ENCODE assay signal across 9 cellular contexts in the genomic region with DNA sequence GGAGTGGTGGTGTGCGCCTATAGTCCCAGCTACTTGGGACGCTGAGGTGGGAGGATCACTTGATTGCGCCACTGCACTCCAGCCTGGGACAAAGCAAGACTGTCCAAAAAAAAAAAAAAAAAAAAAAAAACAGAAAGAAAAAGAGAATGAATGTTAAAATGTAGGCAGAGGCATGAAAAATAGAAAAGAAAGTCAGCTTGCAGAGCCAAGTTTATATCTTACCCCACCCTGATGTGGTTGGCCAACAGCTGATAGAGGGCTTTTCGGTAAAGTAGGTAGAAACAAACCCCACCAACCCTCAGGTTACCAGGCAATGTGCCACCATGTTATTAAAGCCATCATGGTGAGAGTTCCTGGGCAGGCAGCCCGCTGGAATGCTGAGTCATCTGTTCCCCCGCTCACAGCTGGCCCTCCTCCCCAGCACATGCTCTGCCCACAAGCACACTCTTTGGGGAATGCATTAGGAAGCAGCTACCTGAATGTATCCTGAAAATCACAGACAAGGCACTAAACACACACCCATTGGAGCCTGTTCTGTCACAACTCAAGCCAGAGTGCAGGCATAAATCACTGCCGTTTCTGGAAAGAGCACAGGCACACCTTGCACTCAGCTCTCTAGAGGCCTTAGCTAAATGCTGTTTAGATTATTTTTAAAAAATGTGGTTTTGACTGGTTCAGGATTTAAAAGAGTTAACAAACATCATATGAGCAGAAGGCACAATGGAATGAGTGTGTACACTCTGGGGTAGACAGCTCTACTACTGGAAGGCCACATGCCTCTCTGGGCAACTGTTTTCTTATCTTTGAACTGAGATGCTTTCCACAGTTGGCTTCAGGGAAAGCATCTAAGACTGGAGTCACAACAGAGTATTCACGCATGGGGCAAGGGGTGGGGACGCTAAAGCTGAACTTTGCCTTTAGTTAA.
A peak's percentile ranks its signal among the peaks of the same experiment; 100 is the strongest.
DNase-seq lines count a peak whose midpoint lies in the region; ATAC-seq, FAIRE-seq and TF ChIP-seq lines count a peak whose summit lies in the region.
"Had no signal": no experiment of that assay in that cellular context is flagged by ENCODE, and none has a peak within 500 bp of the region (broad histone marks: within the 10 kb centered on the region; RNA-seq: fewer than 3 reads in every experiment).

No MANE protein-coding gene starts in this region.

- H4K20me1 ChIP-seq in OCI-LY3 (ENCODE audit: insufficient read depth, low read length) (no peaks in the 10 kb centered on the region), HepG2 (ENCODE audit: insufficient read depth, low read length) (no peaks in the 10 kb centered on the region)

- H3K27me3 ChIP-seq in OCI-LY3 (ENCODE audit: low read depth, low read length) (no peaks in the 10 kb centered on the region), HepG2 (ENCODE audit: control insufficient read depth in 1 of 2, insufficient read depth in 2 of 2, low read length in 2 of 2) (no peaks in the 10 kb centered on the region), tibial artery (no peaks in the 10 kb centered on the region)

- TF ChIP-seq POLR2A in A549 (IDR thresholded peaks at IDR 0.05; ENCODE audit: low read length) = no peak
- TF ChIP-seq POLR2A in HepG2 (IDR thresholded peaks at IDR 0.05; ENCODE audit: insufficient read depth in 1 of 2, low read depth in 2 of 2, low read length in 2 of 2) = 0 out of 4 replicates have a peak, but pooled peaks of 1 of the 2 experiments have one; percentile 22

- TF ChIP-seq EP300 in A549 (IDR thresholded peaks at IDR 0.05) (peak; percentile 14 to 47; a peak in 1 of 5 replicates), HepG2 (IDR thresholded peaks at IDR 0.05; ENCODE audit: low read depth in 2 of 2, low read length in 2 of 2) (peak in 1 of 2 experiments; percentile 70; a peak in 2 of 4 replicates), HepG2 (CRISPR knock-in tag; IDR thresholded peaks at IDR 0.05; ENCODE audit: borderline replicate concordance) (peak; percentile 82)

- peak; percentile 78 to 95 for DNase-seq in A549 (ENCODE audit: low read depth in 1 of 2, low spot score in 1 of 2)
- DNase-seq in HEK293T (ENCODE audit: extremely low spot score) = peak; percentile 38
- DNase-seq in dermis microvascular lymphatic vessel endothelial cell (ENCODE audit: low read depth in 2 of 2) = peak; percentile 68 to 86
- DNase-seq in HepG2 (ENCODE audit: low spot score) = peak; percentile 92
- peak; percentile 90 to 95 for DNase-seq in tibial artery
- DNase-seq: activated naive CD8-positive, alpha-beta T cell treated with anti-CD3 and anti-CD28 coated beads, Interleukin-2, amount 10 ng/mL, durations not matched to agents 7 days and 5 days had no signal

- POLR2A ChIA-PET in A549 (lab: Yijun Ruan, JAX) (interaction anchor here (0.7 to 1.9 kb wide), 6 partner anchors 9 to 200 kb away, joined by 3 to 10 read pairs (median 6); no protein-coding TSS in a partner anchor), HEK293T (lab: Yijun Ruan, JAX) (no interaction called here), HepG2 (lab: Yijun Ruan, JAX) (interaction anchor here (0.8 to 4.1 kb wide), 14 partner anchors 9 to 582 kb away, joined by 3 to 36 read pairs (median 4); partner anchors contain the start of gene ERCC4)

- H3K27ac ChIP-seq in A549 (peak overlapping the region; percentile 94 to 95), OCI-LY3 (ENCODE audit: low read length) (no peak overlapping the region), HepG2 (ENCODE audit: extremely low read length, insufficient read depth, low read length) (peak overlapping the region; percentile 75), tibial artery (peak overlapping the region; percentile 76 to 77)

- BruUV-seq in HepG2 (replicated peaks; lab: Mats Ljungman, UMichigan) = TSS peak; percentile 84

- H3K4me3 ChIP-seq in A549 (no peak overlapping the region), OCI-LY3 (ENCODE audit: low read length) (no peak overlapping the region), HepG2 (replicated peaks in 1 of 3; ENCODE audit: insufficient read depth in 1 of 3, low read depth in 2 of 3, low read length in 3 of 3) (peak overlapping the region in 2 of 3 experiments; percentile 6 to 40; a peak in 2 of 6 replicates), tibial artery (no peak overlapping the region)

- TF ChIP-seq RAD21 in A549 (conservative IDR thresholded peaks at IDR 0.05 in 1 of 2, IDR thresholded peaks at IDR 0.05 in 1 of 2) = no peak
- peak; percentile 16; the same call in 1 of the 2 replicates for TF ChIP-seq RAD21 in HepG2 (CRISPR knock-in tag; IDR thresholded peaks at IDR 0.05)

- peaks cover 8% of the 10 kb centered on the region for H3K36me3 ChIP-seq in OCI-LY3 (replicated peaks; ENCODE audit: low read depth, low read length)
- no peaks in the 10 kb centered on the region for H3K36me3 ChIP-seq in HepG2 (replicated peaks in 1 of 2; ENCODE audit: control insufficient read depth in 1 of 2, insufficient read depth in 2 of 2, low read length in 2 of 2)
- H3K36me3 ChIP-seq in tibial artery = no peaks in the 10 kb centered on the region

- WGBS in A549 (ENCODE audit: missing lambda C conversion rate) = 19% methylated on average over 9 of the region's 9 CpGs
- WGBS in HepG2 (ENCODE audit: low lambda C conversion rate) = 27% methylated on average over 9 of the region's 9 CpGs

- H3K4me2 ChIP-seq in A549 (peak overlapping the region; percentile 55), OCI-LY3 (ENCODE audit: low read length) (peak overlapping the region; percentile 79), HepG2 (ENCODE audit: low read depth, low read length) (peak overlapping the region; percentile 76)

- in situ Hi-C loops in HepG2 (cut with HindIII; ENCODE audit: extremely low pct_ligation_motif_present, low pct_unique_long_range_greater_than_20kb) = no loop called here

- H3K9ac ChIP-seq in OCI-LY3 (ENCODE audit: low read length) (no peak overlapping the region), HepG2 (ENCODE audit: insufficient read depth, low read depth, low read length) (peak overlapping the region; percentile 42)

- no peaks in the 10 kb centered on the region for H3K79me2 ChIP-seq in OCI-LY3 (ENCODE audit: low read length)
- H3K79me2 ChIP-seq in HepG2 (ENCODE audit: insufficient read depth, low read length) = peaks cover 2% of the 10 kb centered on the region

- CTCF ChIA-PET in A549 (lab: Yijun Ruan, JAX) (interaction anchor here (0.6 to 8.2 kb wide), 14 partner anchors 9 to 206 kb away, joined by 3 to 54 read pairs (median 3); no protein-coding TSS in a partner anchor), HEK293T (lab: Yijun Ruan, JAX) (interaction anchor here (0.6 kb wide), 1 partner anchor 13 kb away, joined by 3 read pairs; no protein-coding TSS in a partner anchor), HepG2 (lab: Yijun Ruan, JAX; ENCODE audit: low intra/inter-chr PET ratio, low total read pairs) (no interaction called here)

- no peak overlapping the region for H2AFZ ChIP-seq in OCI-LY3 (ENCODE audit: low read depth, low read length)
- no peak overlapping the region for H2AFZ ChIP-seq in HepG2 (ENCODE audit: low read length)

- intact Hi-C loops in HepG2 (cut with micrococcal nuclease; ENCODE audit: unreplicated experiment) (no loop called here), tibial artery (cut with DNase I; ENCODE audit: low total_unique reads) (no loop called here)

- TF ChIP-seq CTCF in A549 (IDR thresholded peaks at IDR 0.05) (no peak), OCI-LY3 (IDR thresholded peaks at IDR 0.05; ENCODE audit: low read depth, low read length) (no peak), HepG2 (CRISPR knock-in tag; IDR thresholded peaks at IDR 0.05) (no peak), tibial artery (IDR thresholded peaks at IDR 0.05) (no peak)

- H3K4me1 ChIP-seq in A549 = peaks cover 99% of the 10 kb centered on the region
- peaks cover 75% of the 10 kb centered on the region for H3K4me1 ChIP-seq in OCI-LY3 (ENCODE audit: low read length)
- H3K4me1 ChIP-seq in HepG2 (ENCODE audit: insufficient read depth, low read length) = peaks cover 99% of the 10 kb centered on the region
- H3K4me1 ChIP-seq in tibial artery = peaks cover 0 to 50% (median 25%) of the 10 kb centered on the region in 4 donors

- peak; percentile 84 to 87 for ATAC-seq in A549
- ATAC-seq in HepG2 = peak; percentile 73
- ATAC-seq in HG03095 (IDR thresholded peaks at IDR 0.05; ENCODE audit: unreplicated experiment) = no peak
- ATAC-seq in HG03432 (IDR thresholded peaks at IDR 0.05; ENCODE audit: unreplicated experiment) = no peak

- H3K9me3 ChIP-seq in A549 = no peaks in the 10 kb centered on the region
- no peaks in the 10 kb centered on the region for H3K9me3 ChIP-seq in OCI-LY3 (ENCODE audit: insufficient read depth, low read length)
- no peaks in the 10 kb centered on the region for H3K9me3 ChIP-seq in HepG2 (ENCODE audit: low read length)
- no peaks in the 10 kb centered on the region for H3K9me3 ChIP-seq in tibial artery

- no peak for FAIRE-seq in A549 (lab: Jason Lieb, UNC)
- FAIRE-seq in HepG2 (lab: Jason Lieb, UNC) = peak; percentile 76

TF ChIP-seq in A549, 52 proteins besides CTCF, POLR2A, EP300 and RAD21 (continues in another document):
- TF ChIP-seq MAX (IDR thresholded peaks at IDR 0.05) = peak; percentile 99

TF ChIP-seq in HEK293T, 16 proteins besides CTCF, POLR2A, EP300 and RAD21 (continues in another document):
- no peak for TF ChIP-seq FOXM1 (IDR thresholded peaks at IDR 0.05; ENCODE audit: borderline replicate concordance)
- TF ChIP-seq PKNOX1 (IDR thresholded peaks at IDR 0.05) = 0 out of 2 replicates have a peak, but pooled peaks have one; percentile 14
- no peak for TF ChIP-seq L3MBTL2 (conservative IDR thresholded peaks at IDR 0.05)
- TF ChIP-seq SUZ12 (IDR thresholded peaks at IDR 0.05) = no peak

TF ChIP-seq in HepG2, 621 proteins besides CTCF, POLR2A, EP300 and RAD21 (continues in another document):
- peak; percentile 99 for TF ChIP-seq SAP130 (CRISPR knock-in tag; IDR thresholded peaks at IDR 0.05; ENCODE audit: low read depth)
- peak; percentile 97; the same call in 1 of the 2 replicates for TF ChIP-seq NFE2L1 (CRISPR knock-in tag; IDR thresholded peaks at IDR 0.05; ENCODE audit: borderline replicate concordance)
- TF ChIP-seq ZNF562 (CRISPR knock-in tag; IDR thresholded peaks at IDR 0.05; ENCODE audit: borderline replicate concordance) = no peak

Comparison
In these comparisons a context has a peak if more than half of its experiments do, and no peak if none do; other contexts are left out.
1. ATAC-seq: peak in A549 (2 of 2) and HepG2 (single experiment); none in HG03095 (single experiment) and HG03432 (single experiment).
2. DNase-seq: peak in every context shown above with its lines; median percentile 92 in tibial artery; 92 in HepG2; 86 in A549; 77 in dermis microvascular lymphatic vessel endothelial cell; 38 in HEK293T.
3. H3K4me3 ChIP-seq: peak in HepG2 (2 of 3); none in A549 (single experiment), OCI-LY3 (single experiment) and tibial artery (0 of 2).
4. Of the 38 proteins assayed by ChIP-seq in both HepG2 and A549: peak only in HepG2: BHLHE40, HDAC2, KDM1A, RAD21, RFX5, SMC3 and 1 more; only in A549: EHMT2, HOXA7, NPAS2, PBX3 and USF2; in both: CEBPB, EP300, FOSL2, MAFK, MAX, MYC and 1 more; in neither: 15; mixed calls (peak in some experiments, not most) for 4.
5. Peak in every context shown above with its lines, with median percentiles within 50 percentile points of each other: H3K4me2 ChIP-seq.